17 cellular contexts compared by ENCODE assay signal in the genomic region with DNA sequence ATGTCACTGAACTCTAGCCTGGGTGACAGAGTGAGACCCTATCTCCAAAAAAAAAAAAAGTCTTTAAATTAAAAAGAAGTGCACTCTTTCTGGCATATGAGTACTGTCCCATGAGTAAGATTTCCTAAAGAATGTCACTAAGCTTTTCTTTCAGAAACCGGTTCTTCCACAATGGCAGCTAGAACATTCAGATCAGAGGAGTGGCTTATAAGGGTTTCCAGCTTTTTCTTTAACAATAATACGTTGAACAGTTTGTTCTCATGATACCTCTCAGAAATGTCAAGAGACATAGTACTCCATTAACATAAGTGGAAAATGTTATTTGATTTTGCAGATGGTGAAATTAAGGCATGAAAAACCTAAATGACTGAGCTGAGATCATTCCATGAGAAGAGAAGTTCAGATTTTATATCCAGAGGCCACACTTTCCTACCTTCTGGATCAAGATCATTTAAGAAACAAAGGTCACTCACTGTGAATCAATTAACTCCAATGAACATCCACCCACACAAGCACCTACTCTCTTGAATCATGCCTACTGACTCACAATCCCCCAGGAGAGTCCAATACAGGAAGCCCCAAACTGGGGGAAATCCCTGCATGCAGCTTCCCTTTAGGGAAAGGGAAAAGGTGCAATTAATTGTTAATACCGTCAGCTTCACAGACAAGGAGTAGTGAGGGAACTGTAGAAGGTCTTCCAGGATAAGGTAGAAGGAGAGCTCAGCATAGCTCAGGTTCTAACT.
DNase-seq lines count a peak whose midpoint lies in the region; ATAC-seq, FAIRE-seq and TF ChIP-seq lines count a peak whose summit lies in the region.
"Had no signal": no experiment of that assay in that cellular context is flagged by ENCODE, and none has a peak within 500 bp of the region (broad histone marks: within the 10 kb centered on the region; RNA-seq: fewer than 3 reads in every experiment).

No MANE protein-coding gene starts in this region.

- no peak for TF ChIP-seq POLR2A in esophagus squamous epithelium (IDR thresholded peaks at IDR 0.05)

- no peaks in the 10 kb centered on the region for H3K4me1 Mint-ChIP-seq in stimulated activated memory B cell treated with anti-CD40 and anti-IgM and Interleukin-4, amounts not matched to agents 10 μg/mL and 1 μg/mL and 100 μg/mL, for 72 hours
- H3K4me1 Mint-ChIP-seq: activated CD4-positive, alpha-beta memory T cell treated with anti-CD3 and anti-CD28 coated beads, Interleukin-2, amount 10 ng/mL, durations not matched to agents 7 days and 5 days had no signal

- no TSS peak for BruUV-seq in PC-9 (replicated peaks; lab: Mats Ljungman, UMichigan)

- peak; percentile 24 for DNase-seq in DMS53 treated with DMSO at 0.1 percent for 48 hours (lab: John Stamatoyannopoulos, UW; ENCODE audit: unreplicated experiment)
- DNase-seq in PC-9: peak in 1 of 2 experiments; percentile 83
- no peak for DNase-seq in esophagus squamous epithelium (lab: John Stamatoyannopoulos, UW)
- DNase-seq in pancreas: no peak
- no peak for DNase-seq in NCI-H526 treated with DMSO at 0.1 percent for 48 hours (lab: John Stamatoyannopoulos, UW)
- no peak for DNase-seq in effector CD8-positive, alpha-beta T cell (lab: John Stamatoyannopoulos, UW)
- DNase-seq: activated CD4-positive, alpha-beta memory T cell treated with anti-CD3 and anti-CD28 coated beads, Interleukin-2, amount 10 ng/mL, durations not matched to agents 7 days and 5 days; activated naive CD8-positive, alpha-beta T cell treated with anti-CD3 and anti-CD28 coated beads, Interleukin-2, amount 50 U/mL, for 24 hours; activated T-cell treated with anti-CD3 and anti-CD28 coated beads, Interleukin-2, amount 50 U/mL, for 72 hours; caudate nucleus; COR-L47; HFFc6; NCI-H146; NCI-H524 treated with DMSO at 0.1 percent for 48 hours had no signal

- no peak for FAIRE-seq in pancreas (lab: Jason Lieb, UNC)

- H3K36me3 Mint-ChIP-seq in stimulated activated memory B cell treated with anti-CD40 and anti-IgM and Interleukin-4, amounts not matched to agents 10 μg/mL and 1 μg/mL and 100 μg/mL, for 72 hours: no peaks in the 10 kb centered on the region

- H3K9me3 Mint-ChIP-seq in stimulated activated memory B cell treated with anti-CD40 and anti-IgM and Interleukin-4, amounts not matched to agents 10 μg/mL and 1 μg/mL and 100 μg/mL, for 72 hours: no peaks in the 10 kb centered on the region
- H3K9me3 Mint-ChIP-seq: activated CD4-positive, alpha-beta memory T cell treated with anti-CD3 and anti-CD28 coated beads, Interleukin-2, amount 10 ng/mL, durations not matched to agents 7 days and 5 days; activated naive CD8-positive, alpha-beta T cell treated with anti-CD3 and anti-CD28 coated beads, Interleukin-2, amount 50 U/mL, for 24 hours; activated T-cell treated with anti-CD3 and anti-CD28 coated beads, Interleukin-2, amount 50 U/mL, for 72 hours; HFFc6 had no signal

- H3K27me3 ChIP-seq in PC-9 (ENCODE audit: insufficient read depth, low read depth) (no peaks in the 10 kb centered on the region), esophagus squamous epithelium (no peaks in the 10 kb centered on the region), pancreas (no peaks in the 10 kb centered on the region)

- no peaks in the 10 kb centered on the region for H4K20me1 ChIP-seq in PC-9 (ENCODE audit: insufficient read depth)

- intact Hi-C loops in PC-9 (cut with micrococcal nuclease; ENCODE audit: unreplicated experiment) (no loop called here), esophagus squamous epithelium (cut with DNase I) (no loop called here), pancreas (cut with DNase I) (loop anchor here in 1 of 3 donors (10.0 kb wide), 1 partner anchor 160 kb away; a partner anchor contains a TSS)

- H3K4me1 ChIP-seq in PC-9 (replicated peaks; ENCODE audit: insufficient read depth) (peaks cover 62% of the 10 kb centered on the region), esophagus squamous epithelium (peaks cover 7 to 61% (median 24%) of the 10 kb centered on the region in 3 donors), pancreas (peaks cover 0 to 27% (median 25%) of the 10 kb centered on the region in 3 donors)

- 39% methylated on average over 3 of the region's 3 CpGs for WGBS in esophagus squamous epithelium, 2 donors
- 40 to 43% methylated on average over 3 of the region's 3 CpGs for WGBS in pancreas, 2 donors

- H3K4me2 ChIP-seq in PC-9: peak overlapping the region; percentile 67

- H3K36me3 ChIP-seq in PC-9 (ENCODE audit: low read depth) (no peaks in the 10 kb centered on the region), esophagus squamous epithelium (no peaks in the 10 kb centered on the region), pancreas (no peaks in the 10 kb centered on the region)

- CTCF ChIA-PET in PC-9 (lab: Charles Lee): interaction anchor here (1.3 kb wide), 1 partner anchor 43 kb away, joined by 3 read pairs; no protein-coding TSS in a partner anchor

- H3K4me3 ChIP-seq in PC-9: peak overlapping the region; percentile 32
- no peak overlapping the region for H3K4me3 ChIP-seq in esophagus squamous epithelium
- H3K4me3 ChIP-seq in pancreas: no peak overlapping the region

- no peak overlapping the region for H2AFZ ChIP-seq in PC-9

- H3K4me3 Mint-ChIP-seq in stimulated activated memory B cell treated with anti-CD40 and anti-IgM and Interleukin-4, amounts not matched to agents 10 μg/mL and 1 μg/mL and 100 μg/mL, for 72 hours: no peak overlapping the region
- H3K4me3 Mint-ChIP-seq: activated CD4-positive, alpha-beta memory T cell treated with anti-CD3 and anti-CD28 coated beads, Interleukin-2, amount 10 ng/mL, durations not matched to agents 7 days and 5 days; activated naive CD8-positive, alpha-beta T cell treated with anti-CD3 and anti-CD28 coated beads, Interleukin-2, amount 50 U/mL, for 24 hours; activated T-cell treated with anti-CD3 and anti-CD28 coated beads, Interleukin-2, amount 50 U/mL, for 72 hours; HFFc6 had no signal

- peak overlapping the region; percentile 79 for H3K27ac ChIP-seq in PC-9
- peak overlapping the region; percentile 24 to 80 (median 74) for H3K27ac ChIP-seq in esophagus squamous epithelium
- peak overlapping the region in 3 of 4 donors; percentile 17 to 62 (median 44) for H3K27ac ChIP-seq in pancreas
- H3K27ac ChIP-seq: HL-60 had no signal

- POLR2A ChIA-PET in PC-9 (lab: Charles Lee; ENCODE audit: unreplicated experiment): interaction anchor here (0.6 kb wide), 1 partner anchor 92 kb away, joined by 11 read pairs; no protein-coding TSS in a partner anchor

- TF ChIP-seq CTCF in PC-9 (conservative IDR thresholded peaks at IDR 0.05): no peak
- TF ChIP-seq CTCF in esophagus squamous epithelium (IDR thresholded peaks at IDR 0.05): no peak
- TF ChIP-seq CTCF in pancreas (IDR thresholded peaks at IDR 0.05): no peak

- peaks cover 29% of the 10 kb centered on the region for H3F3A ChIP-seq in PC-9 (ENCODE audit: insufficient read depth, low read depth)

- no peak overlapping the region for H3K27ac Mint-ChIP-seq in stimulated activated memory B cell treated with anti-CD40 and anti-IgM and Interleukin-4, amounts not matched to agents 10 μg/mL and 1 μg/mL and 100 μg/mL, for 72 hours
- H3K27ac Mint-ChIP-seq: activated CD4-positive, alpha-beta memory T cell treated with anti-CD3 and anti-CD28 coated beads, Interleukin-2, amount 10 ng/mL, durations not matched to agents 7 days and 5 days; activated naive CD8-positive, alpha-beta T cell treated with anti-CD3 and anti-CD28 coated beads, Interleukin-2, amount 50 U/mL, for 24 hours; activated T-cell treated with anti-CD3 and anti-CD28 coated beads, Interleukin-2, amount 50 U/mL, for 72 hours; HFFc6 had no signal

- peak in 3 of 4 donors; percentile 53 to 63 (median 57) for ATAC-seq in pancreas
- ATAC-seq in HG03432 (IDR thresholded peaks at IDR 0.05; ENCODE audit: unreplicated experiment): no peak
- no peak for ATAC-seq in stimulated activated memory B cell treated with anti-CD40 and anti-IgM and Interleukin-4, amounts not matched to agents 10 μg/mL and 1 μg/mL and 100 μg/mL, for 72 hours
- ATAC-seq: activated naive CD8-positive, alpha-beta T cell treated with anti-CD3 and anti-CD28 coated beads, Interleukin-2, amount 50 U/mL, for 24 hours; activated T-cell treated with anti-CD3 and anti-CD28 coated beads, Interleukin-2, amount 50 U/mL, for 72 hours had no signal

- H3K9me3 ChIP-seq in PC-9 (ENCODE audit: insufficient read depth, low read depth) (no peaks in the 10 kb centered on the region), esophagus squamous epithelium (no peaks in the 10 kb centered on the region), pancreas (no peaks in the 10 kb centered on the region)

- H3K9me2 ChIP-seq in PC-9 (ENCODE audit: insufficient read depth): no peaks in the 10 kb centered on the region

- H3K27me3 Mint-ChIP-seq in stimulated activated memory B cell treated with anti-CD40 and anti-IgM and Interleukin-4, amounts not matched to agents 10 μg/mL and 1 μg/mL and 100 μg/mL, for 72 hours: no peaks in the 10 kb centered on the region
- H3K27me3 Mint-ChIP-seq: activated CD4-positive, alpha-beta memory T cell treated with anti-CD3 and anti-CD28 coated beads, Interleukin-2, amount 10 ng/mL, durations not matched to agents 7 days and 5 days had no signal

- no peaks in the 10 kb centered on the region for H3K79me2 ChIP-seq in PC-9 (ENCODE audit: low read depth)

Comparison
In these comparisons a context has a peak if more than half of its experiments do, and no peak if none do; other contexts are left out.
1. ATAC-seq: peak in pancreas (3 of 4); none in HG03432 (single experiment) and stimulated activated memory B cell treated with anti-CD40 and anti-IgM and Interleukin-4, amounts not matched to agents 10 μg/mL and 1 μg/mL and 100 μg/mL, for 72 hours (single experiment).
2. Peak in every context shown above with its lines, with median percentiles within 50 percentile points of each other: H3K27ac ChIP-seq.